ENCODE assay signal across 8 cellular contexts in genomic region chr12:63151898-63152700, GRCh38. TPM values are rescaled to one million over a fixed set of nuclear protein-coding genes. Genes with fewer than 3 reads are reported as not detected.
DNase-seq lines count a peak whose midpoint lies in the region; ATAC-seq, FAIRE-seq and TF ChIP-seq lines count a peak whose summit lies in the region.

No MANE protein-coding gene starts in this region.

- POLR2A ChIA-PET in PC-3 (lab: Charles Lee; ENCODE audit: unreplicated experiment) = no interaction called here

- no peak for TF ChIP-seq POLR2A in testis (IDR thresholded peaks at IDR 0.05)

- H3K27me3 ChIP-seq in PC-3 (ENCODE audit: low read length) (peaks cover 55% of the 10 kb centered on the region), testis (no peaks in the 10 kb centered on the region)

- H3K9ac ChIP-seq in PC-3 (ENCODE audit: low read length) = no peak overlapping the region

- no peaks in the 10 kb centered on the region for H3K79me2 ChIP-seq in PC-3 (ENCODE audit: low read length)

- H2AFZ ChIP-seq in PC-3 (ENCODE audit: low read length) = peak overlapping the region; percentile 63

- no peaks in the 10 kb centered on the region for H3F3A ChIP-seq in PC-3 (ENCODE audit: low read length, unreplicated experiment)

- peak overlapping the region; percentile 65 for H3K4me2 ChIP-seq in PC-3 (ENCODE audit: low read length)

- CTCF ChIA-PET in PC-3 (lab: Charles Lee) = interaction anchor here (0.7 to 0.8 kb wide), 2 partner anchors 11 to 122 kb away, joined by 3 to 5 read pairs; no protein-coding TSS in a partner anchor

- no peaks in the 10 kb centered on the region for H3K36me3 ChIP-seq in PC-3 (ENCODE audit: low read depth, low read length)
- H3K36me3 ChIP-seq in testis (ENCODE audit: low read depth, missing control alignments) = no peaks in the 10 kb centered on the region

- no TSS peak for BruUV-seq in PC-3 (replicated peaks; lab: Mats Ljungman, UMichigan)

- DNase-seq in DMS53 treated with DMSO at 0.1 percent for 48 hours (lab: John Stamatoyannopoulos, UW; ENCODE audit: unreplicated experiment) = peak; percentile 86
- DNase-seq in HTR-8/SVneo (ENCODE audit: insufficient read length, low spot score) = peak; percentile 41
- peak; percentile 57 for DNase-seq in PC-3
- peak; percentile 67 for DNase-seq in dermis blood vessel endothelial cell
- peak; percentile 93 for DNase-seq in left kidney (ENCODE audit: low read depth, low spot score)
- peak; percentile 58 for DNase-seq in testis
- no peak for DNase-seq in NCI-H2196 treated with DMSO at 0.1 percent for 48 hours (lab: John Stamatoyannopoulos, UW; ENCODE audit: unreplicated experiment)

- WGBS in testis, 2 donors = 4 to 5% methylated on average over 23 to 24 of the region's 24 CpGs

- H3K9me2 ChIP-seq in PC-3 (replicated peaks; ENCODE audit: low read length) = no peaks in the 10 kb centered on the region

- H3K4me3 ChIP-seq in PC-3 (ENCODE audit: low read length) (peak overlapping the region; percentile 38; the same call in 1 of the 2 replicates), testis (peak overlapping the region in 1 of 2 donors; percentile 48)

- H3K4me1 ChIP-seq in PC-3 (ENCODE audit: insufficient read depth, low read length) = 0 out of 2 replicates have a peak, but pooled peaks cover 5% of the 10 kb centered on the region
- H3K4me1 ChIP-seq in testis = peaks cover 9% of the 10 kb centered on the region

- H3K9me3 ChIP-seq in PC-3 (ENCODE audit: low read length) = no peaks in the 10 kb centered on the region
- H3K9me3 ChIP-seq in testis = no peaks in the 10 kb centered on the region

- H3K27ac ChIP-seq in PC-3 (ENCODE audit: low read length) (no peak overlapping the region), testis (no peak overlapping the region)

- intact Hi-C loops in PC-3 (cut with micrococcal nuclease) = loop anchor here (5.0 kb wide), 1 partner anchor 125 kb away; no protein-coding TSS in a partner anchor
- intact Hi-C loops in testis (cut with DNase I; ENCODE audit: low total_unique reads) = no loop called here

- FAIRE-seq in HTR-8/SVneo (lab: Jason Lieb, UNC) = no peak

- ATAC-seq in GM19463 (IDR thresholded peaks at IDR 0.05; ENCODE audit: unreplicated experiment) (peak; percentile 81), PC-3 (peak; percentile 94)

- TF ChIP-seq CTCF in PC-3 (conservative IDR thresholded peaks at IDR 0.05; ENCODE audit: low read depth, low read length) (peak; percentile 88), testis (IDR thresholded peaks at IDR 0.05) (peak; percentile 45 to 77 (median 64))

- no peaks in the 10 kb centered on the region for H4K20me1 ChIP-seq in PC-3 (ENCODE audit: low read length)

RNA-seq across cellular contexts. Expression of gene AVPR1A, which starts 1.1 kb away (rescaled TPM):
- not detected in 2 replicates for total RNA-seq in PC-3 (2014; rRNA removed)
- total RNA-seq in dermis blood vessel endothelial cell = under 0.01 and 0.19 TPM in 2 replicates
- 1 to 10 TPM in 1 of 2 donors, under 1 TPM in 1; 0.93 to 1.6 TPM for total RNA-seq in testis
- 1.5 TPM for polyA plus RNA-seq in testis (ENCODE audit: insufficient read depth, low read depth, low replicate concordance)
